In the genomic region with DNA sequence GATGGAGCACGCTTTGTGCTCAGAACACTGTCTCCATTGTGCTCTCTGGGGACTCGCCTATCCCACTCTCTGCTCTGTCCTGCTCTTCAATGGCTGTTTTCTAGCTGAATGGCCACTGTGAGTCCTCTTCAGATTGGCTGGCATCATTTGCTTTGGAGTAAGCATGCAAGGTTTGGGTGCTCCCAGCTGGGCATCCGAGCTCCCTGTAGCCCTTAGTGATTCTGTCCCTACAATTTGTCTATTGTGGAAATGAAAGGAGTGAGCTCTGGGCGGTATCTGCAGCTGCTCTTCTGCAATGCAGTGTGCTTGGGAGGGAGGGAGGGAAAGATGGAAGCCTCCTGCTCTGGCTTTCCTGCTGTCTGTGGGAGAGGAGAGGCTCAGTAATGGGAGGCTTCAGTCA, we compare ENCODE assay signal across 15 cellular contexts.
DNase-seq lines count a peak whose midpoint lies in the region; ATAC-seq lines count a peak whose summit lies in the region.
"Had no signal": no experiment of that assay in that cellular context is flagged by ENCODE, and none has a peak within 500 bp of the region (broad histone marks: within the 10 kb centered on the region; RNA-seq: fewer than 3 reads in every experiment).

No MANE protein-coding gene starts in this region.

- no peak for ATAC-seq in HG03039 (IDR thresholded peaks at IDR 0.05; ENCODE audit: unreplicated experiment)
- ATAC-seq: HepG2 had no signal

- DNase-seq in Ammon's horn (ENCODE audit: low spot score) (peak; percentile 95), hypothalamus (lab: John Stamatoyannopoulos, UW) (peak in 38 of 51 donors; percentile 7 to 91 (median 61)), occipital lobe (lab: John Stamatoyannopoulos, UW) (peak; percentile 74), DMS79 treated with DMSO at 0.1 percent for 48 hours (lab: John Stamatoyannopoulos, UW) (no peak), NCI-H128 (lab: John Stamatoyannopoulos, UW; ENCODE audit: unreplicated experiment) (no peak), NCI-H2227 (lab: John Stamatoyannopoulos, UW; ENCODE audit: unreplicated experiment) (no peak)
- DNase-seq: Caco-2; CD4-positive, CD25-positive, alpha-beta regulatory T cell; KG1; NCI-H1436; NCI-H226; NCI-H82 had no signal

- H3K27ac ChIP-seq in angular gyrus (ENCODE audit: low read depth, low read length): peak overlapping the region; percentile 76

Comparison
In these comparisons a context has a peak if more than half of its experiments do, and no peak if none do; other contexts are left out.
1. DNase-seq: peak in Ammon's horn (single experiment), hypothalamus (38 of 51) and occipital lobe (single experiment); none in DMS79 treated with DMSO at 0.1 percent for 48 hours (single experiment), NCI-H128 (single experiment) and NCI-H2227 (single experiment).